Comparison of ENCODE assay signal across 1 cellular context in genomic region chr6:108535079-108535742, GRCh38.
TF ChIP-seq lines count a peak whose summit lies in the region.

No MANE protein-coding gene starts in this region.

TF ChIP-seq in HepG2, 621 proteins besides CTCF, POLR2A, EP300 and RAD21 (continued from another document):
- TF ChIP-seq ZBTB4 (CRISPR knock-in tag; IDR thresholded peaks at IDR 0.05; ENCODE audit: borderline replicate concordance) (no peak), RARA (CRISPR knock-in tag; IDR thresholded peaks at IDR 0.05) (peak; percentile 53), ZNF20 (CRISPR knock-in tag; IDR thresholded peaks at IDR 0.05) (no peak), ZNF546 (CRISPR knock-in tag; conservative IDR thresholded peaks at IDR 0.05) (no peak), MTA1 (CRISPR knock-in tag; IDR thresholded peaks at IDR 0.05; ENCODE audit: borderline replicate concordance) (peak; percentile 29; the same call in 1 of the 2 replicates), NAIF1 (CRISPR knock-in tag; IDR thresholded peaks at IDR 0.05; ENCODE audit: borderline replicate concordance) (no peak), KLF16 (CRISPR knock-in tag; IDR thresholded peaks at IDR 0.05) (no peak), CENPX (CRISPR knock-in tag; IDR thresholded peaks at IDR 0.05) (no peak), ZFX (CRISPR knock-in tag; IDR thresholded peaks at IDR 0.05; ENCODE audit: low read depth) (peak; percentile 35; the same call in 1 of the 2 replicates), SNRNP70 (IDR thresholded peaks at IDR 0.05; ENCODE audit: low read depth, low read length) (no peak), ZNF773 (CRISPR knock-in tag; IDR thresholded peaks at IDR 0.05; ENCODE audit: borderline replicate concordance) (no peak), BHLHE40 (IDR thresholded peaks at IDR 0.05; ENCODE audit: low read length) (peak; percentile 74), THAP7 (CRISPR knock-in tag; IDR thresholded peaks at IDR 0.05) (no peak), HNF1A (IDR thresholded peaks at IDR 0.05; ENCODE audit: low read depth) (no peak), HNF1A (CRISPR knock-in tag; IDR thresholded peaks at IDR 0.05; ENCODE audit: borderline replicate concordance) (no peak), MEIS2 (CRISPR knock-in tag; IDR thresholded peaks at IDR 0.05) (no peak), ZNF503 (CRISPR knock-in tag; IDR thresholded peaks at IDR 0.05) (no peak), ZNF766 (CRISPR knock-in tag; IDR thresholded peaks at IDR 0.05; ENCODE audit: borderline replicate concordance) (no peak), PCBP2 (optimal IDR thresholded peaks at IDR 0.05; ENCODE audit: low read depth, low read length, poor library complexity, severe bottlenecking) (no peak), ZNF687 (CRISPR knock-in tag; IDR thresholded peaks at IDR 0.05) (peak; percentile 45), ZNF276 (CRISPR knock-in tag; IDR thresholded peaks at IDR 0.05; ENCODE audit: low read depth) (no peak), TCF7L2 (IDR thresholded peaks at IDR 0.05; ENCODE audit: low read depth, low read length) (no peak), ARID5B (CRISPR knock-in tag; IDR thresholded peaks at IDR 0.05) (peak; percentile 27; the same call in 1 of the 2 replicates), ZSCAN20 (CRISPR knock-in tag; IDR thresholded peaks at IDR 0.05; ENCODE audit: borderline replicate concordance) (no peak), ZNF574 (CRISPR knock-in tag; IDR thresholded peaks at IDR 0.05) (peak; percentile 38; the same call in 1 of the 2 replicates), ZNF143 (CRISPR knock-in tag; IDR thresholded peaks at IDR 0.05) (no peak), CBX1 (IDR thresholded peaks at IDR 0.05; ENCODE audit: low read depth) (no peak), NR3C1 (CRISPR knock-in tag; IDR thresholded peaks at IDR 0.05) (no peak), ZNF703 (CRISPR knock-in tag; IDR thresholded peaks at IDR 0.05; ENCODE audit: borderline replicate concordance) (no peak), SALL1 (CRISPR knock-in tag; IDR thresholded peaks at IDR 0.05) (0 out of 2 replicates have a peak, but pooled peaks have one; percentile 12), FOSL1 (CRISPR knock-in tag; IDR thresholded peaks at IDR 0.05; ENCODE audit: borderline replicate concordance) (no peak)
